Comparison of ENCODE assay signal across 24 cellular contexts in the genomic region with DNA sequence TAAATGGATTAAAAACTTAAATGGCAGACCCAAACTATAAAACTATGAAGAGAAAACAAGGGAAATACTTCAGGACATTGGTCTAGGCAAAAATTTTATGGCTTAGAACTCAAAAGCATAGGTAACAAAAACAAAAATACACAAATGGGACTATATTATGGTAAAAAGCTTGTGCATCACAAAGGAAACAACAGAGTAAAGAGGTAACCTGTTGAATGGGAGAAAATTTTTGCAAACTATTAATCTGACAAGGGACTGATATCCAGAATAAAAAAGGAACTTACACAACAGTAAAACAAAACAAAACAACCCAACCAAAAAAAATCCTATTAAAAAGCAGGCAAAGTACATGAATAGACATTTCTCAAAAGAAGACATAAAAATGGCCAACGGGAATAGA. TPM values are rescaled to one million over a fixed set of nuclear protein-coding genes. Genes with fewer than 3 reads are reported as not detected.
DNase-seq lines count a peak whose midpoint lies in the region; ATAC-seq, FAIRE-seq and TF ChIP-seq lines count a peak whose summit lies in the region.
"Had no signal": no experiment of that assay in that cellular context is flagged by ENCODE, and none has a peak within 500 bp of the region (broad histone marks: within the 10 kb centered on the region; RNA-seq: fewer than 3 reads in every experiment).

No MANE protein-coding gene starts in this region.

- H3K27me3 ChIP-seq in PC-9 (ENCODE audit: insufficient read depth, low read depth), result no peaks in the 10 kb centered on the region
- H3K27me3 ChIP-seq: BLaER1 treated with 17β-estradiol and CSF1 and Interleukin-3, amounts not matched to agents 10 nM and 100 nM had no signal

- H3K27ac Mint-ChIP-seq in activated T-cell treated with anti-CD3 and anti-CD28 coated beads, Interleukin-2, amount 50 U/mL, for 72 hours, result peak overlapping the region; percentile 65
- peak overlapping the region; percentile 40 for H3K27ac Mint-ChIP-seq in Calu3 (ENCODE audit: unreplicated experiment)
- H3K27ac Mint-ChIP-seq: B cell; CD4-positive, alpha-beta T cell; CD8-positive, alpha-beta T cell had no signal

- 0 out of 2 replicates have a peak, but pooled peaks cover 3% of the 10 kb centered on the region for H4K20me1 ChIP-seq in PC-9 (ENCODE audit: insufficient read depth)

- H3K4me3 ChIP-seq in PC-9, result no peak overlapping the region
- H3K4me3 ChIP-seq: BLaER1 treated with 17β-estradiol and CSF1 and Interleukin-3, amounts not matched to agents 10 nM and 100 nM had no signal

- peaks cover 7% of the 10 kb centered on the region for H3K36me3 ChIP-seq in PC-9 (ENCODE audit: low read depth)

- H3K36me3 Mint-ChIP-seq in activated T-cell treated with anti-CD3 and anti-CD28 coated beads, Interleukin-2, amount 50 U/mL, for 72 hours (ENCODE audit: insufficient read depth in 2 of 2), result peaks cover 23 to 47% of the 10 kb centered on the region in 2 donors
- H3K36me3 Mint-ChIP-seq in Calu3 (ENCODE audit: insufficient read depth, unreplicated experiment), result peaks cover 52% of the 10 kb centered on the region

- peaks cover 16 to 18% of the 10 kb centered on the region in 2 donors for H3K9me3 Mint-ChIP-seq in activated T-cell treated with anti-CD3 and anti-CD28 coated beads, Interleukin-2, amount 50 U/mL, for 72 hours
- peaks cover 26% of the 10 kb centered on the region for H3K9me3 Mint-ChIP-seq in Calu3 (ENCODE audit: low read depth, unreplicated experiment)

- peaks cover 24% of the 10 kb centered on the region for H3K9me3 ChIP-seq in PC-9 (ENCODE audit: insufficient read depth, low read depth)

- no peak overlapping the region for H2AFZ ChIP-seq in PC-9

- peaks cover 18% of the 10 kb centered on the region for H3K4me1 Mint-ChIP-seq in activated T-cell treated with anti-CD3 and anti-CD28 coated beads, Interleukin-2, amount 50 U/mL, for 72 hours (ENCODE audit: low read depth)
- H3K4me1 Mint-ChIP-seq in Calu3 (ENCODE audit: low read depth, unreplicated experiment), result no peaks in the 10 kb centered on the region

- BruUV-seq in Calu3 (replicated peaks; lab: Mats Ljungman, UMichigan) (no TSS peak), PC-9 (replicated peaks; lab: Mats Ljungman, UMichigan) (no TSS peak)

- H3K4me2 ChIP-seq in PC-9, result no peak overlapping the region
- H3K4me2 ChIP-seq: BLaER1 treated with 17β-estradiol and CSF1 and Interleukin-3, amounts not matched to agents 10 nM and 100 nM had no signal

- TF ChIP-seq CTCF in Calu3 (IDR thresholded peaks at IDR 0.05; ENCODE audit: unreplicated experiment) (no peak), PC-9 (conservative IDR thresholded peaks at IDR 0.05) (no peak)

- CTCF ChIA-PET in Calu3 (lab: Charles Lee), result no interaction called here
- CTCF ChIA-PET in PC-9 (lab: Charles Lee), result no interaction called here

- peak; percentile 52 for FAIRE-seq in GM19239 (lab: Jason Lieb, UNC)
- FAIRE-seq: GM12891 had no signal

- H3K79me2 ChIP-seq in PC-9 (ENCODE audit: low read depth), result no peaks in the 10 kb centered on the region

- POLR2A ChIA-PET in PC-9 (lab: Charles Lee; ENCODE audit: unreplicated experiment), result no interaction called here

- no peak overlapping the region for H3K27ac ChIP-seq in PC-9
- H3K27ac ChIP-seq: 22Rv1; BLaER1 treated with 17β-estradiol and CSF1 and Interleukin-3, amounts not matched to agents 10 nM and 100 nM; C4-2B had no signal

- no peak for ATAC-seq in activated T-cell treated with anti-CD3 and anti-CD28 coated beads, Interleukin-2, amount 50 U/mL, for 72 hours (replicated peaks in 1 of 2)
- ATAC-seq: CD8-positive, alpha-beta T cell had no signal

- intact Hi-C loops in Calu3 (cut with micrococcal nuclease; ENCODE audit: unreplicated experiment) (no loop called here), PC-9 (cut with micrococcal nuclease; ENCODE audit: unreplicated experiment) (no loop called here)

- no peaks in the 10 kb centered on the region for H3K9me2 ChIP-seq in PC-9 (ENCODE audit: insufficient read depth)

- DNase-seq in activated T-cell treated with anti-CD3 and anti-CD28 coated beads, Interleukin-2, amount 50 U/mL, for 72 hours, result no peak
- no peak for DNase-seq in activated T-cell treated with anti-CD3 and anti-CD28 coated beads for 4 hours
- DNase-seq in Calu3, result no peak
- DNase-seq in GM19239 (ENCODE audit: insufficient read length, low spot score), result no peak
- no peak for DNase-seq in NOMO-1 treated with dmso at 0.1 percent for 144 hours (lab: John Stamatoyannopoulos, UW; ENCODE audit: unreplicated experiment)
- no peak for DNase-seq in PC-9
- DNase-seq in OCI-M2 (lab: John Stamatoyannopoulos, UW; ENCODE audit: unreplicated experiment), result no peak
- DNase-seq: AML-193; Caco-2; CD4-positive, alpha-beta T cell; CD8-positive, alpha-beta T cell; DMS 273 treated with DMSO at 0.1 percent for 48 hours; DMS153; DMS53; DMS79; DND-41; EL; GF-D8 had no signal

- no peaks in the 10 kb centered on the region for H3K27me3 Mint-ChIP-seq in activated T-cell treated with anti-CD3 and anti-CD28 coated beads, Interleukin-2, amount 50 U/mL, for 72 hours (ENCODE audit: low read depth)
- H3K27me3 Mint-ChIP-seq in Calu3 (ENCODE audit: unreplicated experiment), result no peaks in the 10 kb centered on the region
- H3K27me3 Mint-ChIP-seq: B cell; CD4-positive, alpha-beta T cell had no signal

- peaks cover 9% of the 10 kb centered on the region; the same call in 1 of the 2 replicates for H3F3A ChIP-seq in PC-9 (ENCODE audit: insufficient read depth, low read depth)

- H3K4me1 ChIP-seq in PC-9 (replicated peaks; ENCODE audit: insufficient read depth), result no peaks in the 10 kb centered on the region
- H3K4me1 ChIP-seq: Caco-2 had no signal

- no peak overlapping the region for H3K4me3 Mint-ChIP-seq in activated T-cell treated with anti-CD3 and anti-CD28 coated beads, Interleukin-2, amount 50 U/mL, for 72 hours
- H3K4me3 Mint-ChIP-seq in Calu3 (ENCODE audit: low read depth, unreplicated experiment), result no peak overlapping the region
- H3K4me3 Mint-ChIP-seq: B cell; CD4-positive, alpha-beta T cell; CD8-positive, alpha-beta T cell had no signal

RNA-seq across cellular contexts. Expression of a gene that starts 9.3 kb away (rescaled TPM):
- total RNA-seq in activated T-cell treated with anti-CD3 and anti-CD28 coated beads, Interleukin-2, amount 50 U/mL, for 72 hours, result 1 to 10 TPM; 4.5 to 6.1 TPM
- 4.7 and 5.7 TPM in 2 replicates for total RNA-seq in Calu3 (2022)
- total RNA-seq in PC-9 (2021), result 1.9 and 3.6 TPM in 2 replicates

RNA-seq across cellular contexts. Expression of a gene that starts 16.6 kb away (rescaled TPM):
- total RNA-seq in activated T-cell treated with anti-CD3 and anti-CD28 coated beads, Interleukin-2, amount 50 U/mL, for 72 hours, result 100 to 1,000 TPM; 101 to 114 TPM
- total RNA-seq in Calu3 (2022) (300 and 316 TPM in 2 replicates), PC-9 (2021) (82.8 and 110 TPM in 2 replicates)

RNA-seq across cellular contexts. Expression of a gene that starts 53.2 kb away (rescaled TPM):
- total RNA-seq in activated T-cell treated with anti-CD3 and anti-CD28 coated beads, Interleukin-2, amount 50 U/mL, for 72 hours, result 10 to 100 TPM in 1 of 2 donors, 1 to 10 TPM in 1; 7.2 to 13.4 TPM
- total RNA-seq in Calu3 (2022), result 3.7 and 5.3 TPM in 2 replicates
- 5.8 and 9.3 TPM in 2 replicates for total RNA-seq in PC-9 (2021)
- total RNA-seq: A172 had no signal
